Comparison of ENCODE assay signal across 8 cellular contexts in the genomic region with DNA sequence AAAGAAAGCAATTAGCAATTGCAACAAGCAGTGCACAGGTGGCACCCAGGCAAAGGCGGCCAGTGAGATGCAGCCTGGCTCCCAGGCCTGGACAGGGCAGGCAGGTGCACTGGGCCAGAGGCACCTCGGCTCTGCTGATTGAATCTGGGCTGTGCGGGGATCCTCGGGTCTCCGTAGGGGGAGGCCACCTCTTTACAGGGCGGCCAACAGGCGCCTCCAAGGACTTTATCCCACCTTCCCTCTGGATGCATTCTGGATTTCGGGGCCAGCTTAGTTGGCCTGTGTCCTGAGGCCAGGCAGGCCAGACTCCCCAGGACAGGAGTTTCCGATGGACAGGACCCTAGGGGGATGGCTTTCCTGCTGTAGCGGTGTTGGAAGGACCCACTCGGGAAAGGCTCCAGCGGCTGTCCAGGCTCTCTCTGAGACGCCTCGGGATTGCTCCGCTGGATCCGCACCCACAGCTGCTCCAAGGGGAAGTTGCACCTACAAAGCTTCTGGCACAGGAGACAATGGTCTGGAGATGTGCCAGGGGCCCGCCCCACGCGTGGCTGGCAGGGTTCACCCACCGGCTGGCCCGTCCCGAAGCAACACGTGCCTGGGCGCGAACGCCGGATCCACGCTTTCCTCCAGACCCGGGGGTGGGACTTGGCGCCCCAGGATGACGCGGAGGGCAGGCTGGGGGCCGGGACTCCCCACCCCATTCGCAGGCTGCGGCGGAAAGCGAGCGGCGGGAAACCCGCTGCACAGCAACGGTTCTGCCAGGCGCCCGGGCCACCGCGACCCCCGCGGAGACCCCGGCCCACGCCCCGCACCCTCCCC. TPM values are rescaled to one million over a fixed set of nuclear protein-coding genes. Genes with fewer than 3 reads are reported as not detected.
DNase-seq lines count a peak whose midpoint lies in the region; ATAC-seq and TF ChIP-seq lines count a peak whose summit lies in the region.

No MANE protein-coding gene starts in this region.

- no peaks in the 10 kb centered on the region for H3K27me3 ChIP-seq in BE2C

- no peaks in the 10 kb centered on the region for H3K36me3 Mint-ChIP-seq in chondrocyte (ENCODE audit: low read depth)

- ATAC-seq in GM19463 (IDR thresholded peaks at IDR 0.05; ENCODE audit: unreplicated experiment), result peak; percentile 70
- ATAC-seq in activated CD4-positive, CD25-positive, alpha-beta regulatory T cell treated with anti-CD3 and anti-CD28 coated beads, Interleukin-2, amount 50 U/mL, for 24 hours, result peak; percentile 83

- H3K27me3 Mint-ChIP-seq in chondrocyte (ENCODE audit: low read depth), result no peaks in the 10 kb centered on the region

- peak overlapping the region; percentile 59 for H3K4me3 Mint-ChIP-seq in chondrocyte (ENCODE audit: unreplicated experiment)

- H3K4me1 Mint-ChIP-seq in chondrocyte (ENCODE audit: low read depth), result no peaks in the 10 kb centered on the region

- no peaks in the 10 kb centered on the region for H3K9me3 ChIP-seq in BE2C

- H3K9me3 Mint-ChIP-seq in chondrocyte (ENCODE audit: low read depth), result no peaks in the 10 kb centered on the region

- H3K4me3 ChIP-seq in BE2C (ENCODE audit: low read depth, low read length), result peak overlapping the region; percentile 66

- H3K36me3 ChIP-seq in BE2C, result peaks cover 12% of the 10 kb centered on the region

- DNase-seq in BE2C (peak; percentile 76), NCI-H1092 (lab: John Stamatoyannopoulos, UW) (peak; percentile 62), chondrocyte (ENCODE audit: low spot score) (peak; percentile 91), left kidney (ENCODE audit: low read depth, low spot score) (peak; percentile 52), NCI-H510A (lab: John Stamatoyannopoulos, UW) (no peak)
- peak; percentile 67 to 74 for DNase-seq in stimulated activated CD4-positive, alpha-beta T cell treated with anti-CD3 and anti-CD28 coated beads, Interleukin-2, amount 100 ng/mL, for 48 hours

- H3K27ac Mint-ChIP-seq in chondrocyte (ENCODE audit: unreplicated experiment), result peak overlapping the region; percentile 32

- 0 out of 2 replicates have a peak, but pooled peaks cover 2% of the 10 kb centered on the region for H3K4me1 ChIP-seq in BE2C

- no peak for TF ChIP-seq CTCF in BE2C (IDR thresholded peaks at IDR 0.05; ENCODE audit: low read depth, low read length)
- TF ChIP-seq CTCF in chondrocyte (IDR thresholded peaks at IDR 0.05), result no peak

RNA-seq across cellular contexts. Expression of gene SLC19A1, which starts 0.8 kb away (rescaled TPM):
- 63.1 TPM for polyA plus RNA-seq in BE2C (2012; ENCODE audit: insufficient read depth, insufficient read length, low read depth)
- 6.5 to 12.7 TPM (median 7.8 TPM) in 3 replicates for total RNA-seq in chondrocyte
